In genomic region chr22:37658133-37659065, GRCh38 we compare ENCODE assay signal across 8 cellular contexts. TPM values are rescaled to one million over a fixed set of nuclear protein-coding genes. Genes with fewer than 3 reads are reported as not detected.
DNase-seq lines count a peak whose midpoint lies in the region; ATAC-seq and TF ChIP-seq lines count a peak whose summit lies in the region.

Gene PDXP (plus strand): TSS chr22:37658723. CDS start chr22:37658783, 60 bp downstream.

- H3K4me3 ChIP-seq in choroid plexus epithelial cell (ENCODE audit: low read depth, low read length) (peak within 1 kb of the TSS; percentile 69), kidney epithelial cell (ENCODE audit: low read depth, low read length) (peak within 1 kb of the TSS; percentile 73)

- peak; percentile 78 for ATAC-seq in HG03439 (IDR thresholded peaks at IDR 0.05; ENCODE audit: unreplicated experiment)

- no peaks in the 10 kb centered on the region for H3K27me3 ChIP-seq in kidney epithelial cell (ENCODE audit: control insufficient read depth, insufficient read depth, low read length)

- peaks cover 1% of the 10 kb centered on the region for H3K36me3 ChIP-seq in kidney epithelial cell (ENCODE audit: control insufficient read depth, insufficient read depth, low read length)

- TF ChIP-seq CTCF in choroid plexus epithelial cell (conservative IDR thresholded peaks at IDR 0.05; ENCODE audit: low read depth, low read length) (no peak), kidney epithelial cell (IDR thresholded peaks at IDR 0.05; ENCODE audit: insufficient read depth, low read length, poor library complexity, severe bottlenecking) (no peak)

- DNase-seq in AML-193 (lab: John Stamatoyannopoulos, UW) (peak; percentile 98 to 99), NCI-H510A treated with DMSO at 0.1 percent for 48 hours (lab: John Stamatoyannopoulos, UW) (peak; percentile 93), choroid plexus epithelial cell (ENCODE audit: low read depth) (peak; percentile 100), kidney epithelial cell (ENCODE audit: low read depth) (peak; percentile 100)
- peak; percentile 98 for DNase-seq in activated CD4-positive, alpha-beta T cell treated with anti-CD3 and anti-CD28 coated beads for 24 hours (ENCODE audit: low read depth in 2 of 2)
- peak; percentile 97 for DNase-seq in stimulated activated CD4-positive, alpha-beta T cell treated with anti-CD3 and anti-CD28 coated beads, Interleukin-15, amount 100 ng/mL, for 48 hours (ENCODE audit: low read depth in 2 of 2)

- peak; percentile 80 for TF ChIP-seq POLR2A in GM19193 (IDR thresholded peaks at IDR 0.05; ENCODE audit: extremely low read depth, insufficient read depth, insufficient read length)

RNA-seq across cellular contexts. Expression of gene PDXP, which starts in this region (rescaled TPM):
- total RNA-seq in kidney epithelial cell = 13.3 and 14.3 TPM in 2 replicates

Comparison
In these comparisons a context has a peak if more than half of its experiments do, and no peak if none do; other contexts are left out.
1. Peak in every context shown above with its lines: DNase-seq, ATAC-seq and H3K4me3 ChIP-seq.